In genomic region chr12:14885718-14886201, GRCh38 we compare ENCODE assay signal across 10 cellular contexts. TPM values are rescaled to one million over a fixed set of nuclear protein-coding genes. Genes with fewer than 3 reads are reported as not detected.
DNase-seq lines count a peak whose midpoint lies in the region; ATAC-seq and TF ChIP-seq lines count a peak whose summit lies in the region.
"Had no signal": no experiment of that assay in that cellular context is flagged by ENCODE, and none has a peak within 500 bp of the region (broad histone marks: within the 10 kb centered on the region; RNA-seq: fewer than 3 reads in every experiment).

Gene MGP (minus strand): TSS chr12:14885854. CDS start chr12:14885791, 63 bp downstream.

- TF ChIP-seq CTCF in cardiac fibroblast (IDR thresholded peaks at IDR 0.05; ENCODE audit: low read depth, low read length) (no peak), upper lobe of right lung (IDR thresholded peaks at IDR 0.05) (no peak)

- H3K27ac Mint-ChIP-seq in memory B cell = peak within 1 kb of the TSS; percentile 77
- H3K27ac Mint-ChIP-seq: activated CD8-positive, alpha-beta memory T cell treated with anti-CD3 and anti-CD28 coated beads, Interleukin-2, amount 10 ng/mL, durations not matched to agents 7 days and 5 days had no signal

- peaks cover 24% of the 10 kb centered on the region for H3K4me1 Mint-ChIP-seq in activated T-cell treated with anti-CD3 and anti-CD28 coated beads, Interleukin-2, amount 50 U/mL, for 4 hours (ENCODE audit: low read depth)
- peaks cover 18% of the 10 kb centered on the region for H3K4me1 Mint-ChIP-seq in memory B cell

- no peak for DNase-seq in activated T-cell treated with anti-CD3 and anti-CD28 coated beads, Interleukin-2, amount 50 U/mL, for 4 hours
- no peak for DNase-seq in activated T-cell treated with anti-CD3 and anti-CD28 coated beads, Interleukin-2, amount 50 U/mL, for 1 hour
- DNase-seq in cardiac fibroblast (ENCODE audit: low read depth in 2 of 2) = peak; percentile 51 to 99
- no peak for DNase-seq in memory B cell (ENCODE audit: low spot score in 2 of 2)
- no peak for DNase-seq in upper lobe of right lung
- no peak for DNase-seq in activated gamma-delta T cell treated with Interleukin-2 at 50 U/mL for 16 hours
- no peak for DNase-seq in inferior parietal cortex (ENCODE audit: extremely low spot score)
- DNase-seq: activated CD8-positive, alpha-beta memory T cell treated with anti-CD3 and anti-CD28 coated beads, Interleukin-2, amount 10 ng/mL, durations not matched to agents 7 days and 5 days; Caco-2 had no signal

- peaks cover 12% of the 10 kb centered on the region for H3K36me3 ChIP-seq in upper lobe of right lung

- peaks cover 13% of the 10 kb centered on the region for H3K27me3 Mint-ChIP-seq in activated T-cell treated with anti-CD3 and anti-CD28 coated beads, Interleukin-2, amount 50 U/mL, for 4 hours (ENCODE audit: low read depth)
- peaks cover 12% of the 10 kb centered on the region for H3K27me3 Mint-ChIP-seq in memory B cell

- no peaks in the 10 kb centered on the region for H3K9me3 Mint-ChIP-seq in activated T-cell treated with anti-CD3 and anti-CD28 coated beads, Interleukin-2, amount 50 U/mL, for 4 hours
- H3K9me3 Mint-ChIP-seq in memory B cell = no peaks in the 10 kb centered on the region

- H3K9me3 ChIP-seq in upper lobe of right lung = no peaks in the 10 kb centered on the region
- H3K9me3 ChIP-seq: Caco-2 had no signal

- H3K4me1 ChIP-seq in upper lobe of right lung = peaks cover 13% of the 10 kb centered on the region
- H3K4me1 ChIP-seq: Caco-2 had no signal

- peak within 1 kb of the TSS; percentile 73 for H3K27ac ChIP-seq in upper lobe of right lung

- peak within 1 kb of the TSS; percentile 28 to 59 for H3K4me3 ChIP-seq in cardiac fibroblast (replicated peaks in 1 of 2; ENCODE audit: low read depth in 2 of 2, low read length in 2 of 2)
- H3K4me3 ChIP-seq in upper lobe of right lung = peak within 1 kb of the TSS; percentile 48

- peak within 1 kb of the TSS; percentile 5 for H3K4me3 Mint-ChIP-seq in activated T-cell treated with anti-CD3 and anti-CD28 coated beads, Interleukin-2, amount 50 U/mL, for 4 hours
- H3K4me3 Mint-ChIP-seq in memory B cell = no peak within 1 kb of the TSS
- H3K4me3 Mint-ChIP-seq: activated CD8-positive, alpha-beta memory T cell treated with anti-CD3 and anti-CD28 coated beads, Interleukin-2, amount 10 ng/mL, durations not matched to agents 7 days and 5 days had no signal

- no peaks in the 10 kb centered on the region for H3K36me3 Mint-ChIP-seq in activated T-cell treated with anti-CD3 and anti-CD28 coated beads, Interleukin-2, amount 50 U/mL, for 4 hours (ENCODE audit: insufficient read depth)
- no peaks in the 10 kb centered on the region for H3K36me3 Mint-ChIP-seq in memory B cell

- intact Hi-C loops in upper lobe of right lung (cut with DNase I) = no loop called here

- no peak for ATAC-seq in activated T-cell treated with anti-CD3 and anti-CD28 coated beads, Interleukin-2, amount 50 U/mL, for 4 hours
- ATAC-seq in memory B cell (ENCODE audit: low read depth) = no peak
- peak; percentile 68 for ATAC-seq in upper lobe of right lung
- ATAC-seq in GM21723 (IDR thresholded peaks at IDR 0.05; ENCODE audit: unreplicated experiment) = no peak
- ATAC-seq: activated CD8-positive, alpha-beta memory T cell treated with anti-CD3 and anti-CD28 coated beads, Interleukin-2, amount 10 ng/mL, durations not matched to agents 7 days and 5 days had no signal

- no peaks in the 10 kb centered on the region for H3K27me3 ChIP-seq in upper lobe of right lung

RNA-seq across cellular contexts. Expression of gene MGP, which starts in this region (rescaled TPM):
- under 1 TPM in 2 of 3 donors, not detected in 1; 0.52 to 0.55 TPM for total RNA-seq in activated T-cell treated with anti-CD3 and anti-CD28 coated beads, Interleukin-2, amount 50 U/mL, for 4 hours
- 472 TPM for total RNA-seq in upper lobe of right lung
- total RNA-seq: activated CD8-positive, alpha-beta memory T cell treated with anti-CD3 and anti-CD28 coated beads, Interleukin-2, amount 10 ng/mL, durations not matched to agents 7 days and 5 days; Caco-2 had no signal

Comparison
In these comparisons a context has a peak if more than half of its experiments do, and no peak if none do; other contexts are left out.
1. RNA of gene MGP (total RNA-seq): 472 TPM in upper lobe of right lung (single experiment); 0.52 to 0.55 TPM in activated T-cell treated with anti-CD3 and anti-CD28 coated beads, Interleukin-2, amount 50 U/mL, for 4 hours; every median in the first group is over 100 times any median in the second.
2. DNase-seq: peak in cardiac fibroblast (2 of 2); none in activated T-cell treated with anti-CD3 and anti-CD28 coated beads, Interleukin-2, amount 50 U/mL, for 4 hours (single experiment), activated T-cell treated with anti-CD3 and anti-CD28 coated beads, Interleukin-2, amount 50 U/mL, for 1 hour (single experiment), memory B cell (0 of 2), upper lobe of right lung (single experiment), activated gamma-delta T cell treated with Interleukin-2 at 50 U/mL for 16 hours (single experiment) and inferior parietal cortex (single experiment).